28 cellular contexts compared by ENCODE assay signal in the genomic region with DNA sequence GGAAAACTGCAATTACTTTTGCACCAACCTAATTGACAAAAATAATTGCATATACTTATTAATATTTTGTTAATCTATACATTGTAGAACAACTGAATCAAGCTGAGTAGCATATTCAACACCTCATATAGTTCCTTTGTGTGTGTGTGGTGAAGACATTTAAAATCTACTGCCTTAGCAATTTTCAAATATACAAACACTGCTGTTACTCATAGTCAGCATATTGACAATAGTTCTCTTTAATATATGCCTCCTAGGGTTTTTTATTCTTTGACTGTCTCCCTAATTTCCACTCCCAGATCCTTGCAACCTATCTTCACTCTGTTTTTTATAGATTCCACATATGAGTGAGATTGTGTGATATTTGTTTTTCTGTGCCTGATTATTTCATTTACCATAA.
"Had no signal": no experiment of that assay in that cellular context is flagged by ENCODE, and none has a peak within 500 bp of the region (broad histone marks: within the 10 kb centered on the region; RNA-seq: fewer than 3 reads in every experiment).

No MANE protein-coding gene starts in this region.

- H3K27ac ChIP-seq: colonic mucosa, coronary artery, dorsolateral prefrontal cortex, epithelial cell of prostate, esophagus muscularis mucosa, esophagus squamous epithelium, foreskin keratinocyte, gastrocnemius medialis, gastroesophageal sphincter, heart left ventricle, heart right ventricle had no signal

- ATAC-seq: effector memory CD8-positive, alpha-beta T cell; esophagus mucosa; foreskin keratinocyte; gastrocnemius medialis; gastroesophageal sphincter; heart left ventricle; heart right ventricle had no signal

- H3K27me3 ChIP-seq: colonic mucosa, esophagus muscularis mucosa, esophagus squamous epithelium, foreskin keratinocyte, gastrocnemius medialis, gastroesophageal sphincter, heart left ventricle, heart right ventricle had no signal

- FAIRE-seq: colon, endometrium, endothelial cell of umbilical vein, frontal cortex had no signal

- H3K4me3 ChIP-seq: colonic mucosa, coronary artery, dorsolateral prefrontal cortex, esophagus muscularis mucosa, esophagus squamous epithelium, gastrocnemius medialis, gastroesophageal sphincter, heart left ventricle, heart right ventricle had no signal

- H3K4me1 ChIP-seq: colonic mucosa, esophagus squamous epithelium, foreskin keratinocyte, gastroesophageal sphincter, heart left ventricle, heart right ventricle had no signal

- H3K9me3 ChIP-seq: colonic mucosa, gastrocnemius medialis had no signal

- DNase-seq: colonic mucosa; cortex of kidney; dermis blood vessel endothelial cell; dorsolateral prefrontal cortex; effector CD4-positive, alpha-beta T cell; effector CD8-positive, alpha-beta T cell; effector memory CD4-positive, alpha-beta T cell; effector memory CD8-positive, alpha-beta T cell; endodermal cell; erythroblast; esophagus squamous epithelium; foreskin fibroblast; foreskin keratinocyte; foreskin melanocyte; gastrocnemius medialis; glutamatergic neuron; head of caudate nucleus; heart left ventricle; heart right ventricle had no signal

- H3K36me3 ChIP-seq: colonic mucosa, esophagus muscularis mucosa, esophagus squamous epithelium, gastrocnemius medialis, gastroesophageal sphincter, heart left ventricle, heart right ventricle had no signal
